ENCODE assay signal across 18 cellular contexts in genomic region chr16:89785523-89786155, GRCh38. TPM values are rescaled to one million over a fixed set of nuclear protein-coding genes. Genes with fewer than 3 reads are reported as not detected.
A peak's percentile ranks its signal among the peaks of the same experiment; 100 is the strongest.
DNase-seq lines count a peak whose midpoint lies in the region; ATAC-seq lines count a peak whose summit lies in the region.
"Had no signal": no experiment of that assay in that cellular context is flagged by ENCODE, and none has a peak within 500 bp of the region (broad histone marks: within the 10 kb centered on the region; RNA-seq: fewer than 3 reads in every experiment).

No MANE protein-coding gene starts in this region.

- DNase-seq in activated naive CD8-positive, alpha-beta T cell treated with anti-CD3 and anti-CD28 coated beads for 36 hours = no peak
- DNase-seq in T-helper 1 cell (peak in 4 of 5 donors; percentile 19 to 43 (median 34)), LoVo (ENCODE audit: low spot score) (no peak), HuH-7 (ENCODE audit: low spot score) (no peak)
- DNase-seq in activated gamma-delta T cell treated with anti-CD3 and anti-CD28 coated beads, Interleukin-2, amount 50 U/mL, for 16 hours (ENCODE audit: low read depth) = peak; percentile 35
- DNase-seq in stimulated activated effector memory CD8-positive, alpha-beta T cell treated with anti-CD3 and anti-CD28 coated beads, Interleukin-12 subunit alpha, Interleukin-12 subunit beta, amount 100 ng/mL, for 72 hours (ENCODE audit: low spot score in 2 of 2) = no peak
- DNase-seq: AML-193; anterior cingulate cortex; H9; heart right ventricle; NCI-H187; NCI-H226; ovary; sigmoid colon; stimulated activated CD4-positive, alpha-beta T cell treated with anti-CD3 and anti-CD28 coated beads, Interleukin-2, amount 100 ng/mL, for 24 hours; uterus; WERI-Rb-1 had no signal

- H3K4me3 Mint-ChIP-seq in activated naive CD8-positive, alpha-beta T cell = peak overlapping the region; percentile 30
- H3K4me3 Mint-ChIP-seq in activated naive CD8-positive, alpha-beta T cell treated with anti-CD3 and anti-CD28 coated beads for 36 hours = no peak overlapping the region
- H3K4me3 Mint-ChIP-seq in stimulated activated effector memory CD8-positive, alpha-beta T cell treated with anti-CD3 and anti-CD28 coated beads, Interleukin-12 subunit alpha, Interleukin-12 subunit beta, amount 100 ng/mL, for 72 hours = no peak overlapping the region
- H3K4me3 Mint-ChIP-seq: H9 had no signal

- no peak overlapping the region for H3K27ac Mint-ChIP-seq in activated naive CD8-positive, alpha-beta T cell
- no peak overlapping the region for H3K27ac Mint-ChIP-seq in activated naive CD8-positive, alpha-beta T cell treated with anti-CD3 and anti-CD28 coated beads for 36 hours
- H3K27ac Mint-ChIP-seq in stimulated activated effector memory CD8-positive, alpha-beta T cell treated with anti-CD3 and anti-CD28 coated beads, Interleukin-12 subunit alpha, Interleukin-12 subunit beta, amount 100 ng/mL, for 72 hours = peak overlapping the region; percentile 61

- H3K27me3 Mint-ChIP-seq in activated naive CD8-positive, alpha-beta T cell = no peaks in the 10 kb centered on the region
- no peaks in the 10 kb centered on the region for H3K27me3 Mint-ChIP-seq in activated naive CD8-positive, alpha-beta T cell treated with anti-CD3 and anti-CD28 coated beads for 36 hours

- H3K9me3 Mint-ChIP-seq in activated naive CD8-positive, alpha-beta T cell (ENCODE audit: low read depth) = no peaks in the 10 kb centered on the region
- no peaks in the 10 kb centered on the region for H3K9me3 Mint-ChIP-seq in activated naive CD8-positive, alpha-beta T cell treated with anti-CD3 and anti-CD28 coated beads for 36 hours
- no peaks in the 10 kb centered on the region for H3K9me3 Mint-ChIP-seq in stimulated activated effector memory CD8-positive, alpha-beta T cell treated with anti-CD3 and anti-CD28 coated beads, Interleukin-12 subunit alpha, Interleukin-12 subunit beta, amount 100 ng/mL, for 72 hours
- H3K9me3 Mint-ChIP-seq: H9 had no signal

- H3K4me1 Mint-ChIP-seq in activated naive CD8-positive, alpha-beta T cell (ENCODE audit: low read depth) = peaks cover 30% of the 10 kb centered on the region
- peaks cover 18% of the 10 kb centered on the region for H3K4me1 Mint-ChIP-seq in activated naive CD8-positive, alpha-beta T cell treated with anti-CD3 and anti-CD28 coated beads for 36 hours
- H3K4me1 Mint-ChIP-seq in stimulated activated effector memory CD8-positive, alpha-beta T cell treated with anti-CD3 and anti-CD28 coated beads, Interleukin-12 subunit alpha, Interleukin-12 subunit beta, amount 100 ng/mL, for 72 hours = peaks cover 37% of the 10 kb centered on the region
- H3K4me1 Mint-ChIP-seq: H9 had no signal

- peak; percentile 39 for ATAC-seq in stimulated activated effector memory CD8-positive, alpha-beta T cell treated with anti-CD3 and anti-CD28 coated beads, Interleukin-12 subunit alpha, Interleukin-12 subunit beta, amount 100 ng/mL, for 72 hours
- ATAC-seq: heart right ventricle had no signal

- H3K36me3 Mint-ChIP-seq in activated naive CD8-positive, alpha-beta T cell = peaks cover 11% of the 10 kb centered on the region
- H3K36me3 Mint-ChIP-seq in activated naive CD8-positive, alpha-beta T cell treated with anti-CD3 and anti-CD28 coated beads for 36 hours = peaks cover 48% of the 10 kb centered on the region
- H3K36me3 Mint-ChIP-seq in stimulated activated effector memory CD8-positive, alpha-beta T cell treated with anti-CD3 and anti-CD28 coated beads, Interleukin-12 subunit alpha, Interleukin-12 subunit beta, amount 100 ng/mL, for 72 hours = peaks cover 99% of the 10 kb centered on the region

RNA-seq across cellular contexts. Expression of gene FANCA, which starts 30.8 kb away (rescaled TPM):
- 10 to 100 TPM; 79.7 to 88.2 TPM for total RNA-seq in activated naive CD8-positive, alpha-beta T cell treated with anti-CD3 and anti-CD28 coated beads for 36 hours

RNA-seq across cellular contexts. Expression of gene SPIRE2, which starts 42.6 kb away (rescaled TPM):
- total RNA-seq in activated naive CD8-positive, alpha-beta T cell treated with anti-CD3 and anti-CD28 coated beads for 36 hours = under 1 TPM; 0.14 to 0.52 TPM

Comparison
In these comparisons a context has a peak if more than half of its experiments do, and no peak if none do; other contexts are left out.
1. DNase-seq: peak in T-helper 1 cell (4 of 5) and activated gamma-delta T cell treated with anti-CD3 and anti-CD28 coated beads, Interleukin-2, amount 50 U/mL, for 16 hours (single experiment); none in activated naive CD8-positive, alpha-beta T cell treated with anti-CD3 and anti-CD28 coated beads for 36 hours (single experiment), stimulated activated effector memory CD8-positive, alpha-beta T cell treated with anti-CD3 and anti-CD28 coated beads, Interleukin-12 subunit alpha, Interleukin-12 subunit beta, amount 100 ng/mL, for 72 hours (0 of 2), LoVo (single experiment) and HuH-7 (single experiment).